24 cellular contexts compared by ENCODE assay signal in genomic region chr14:79325071-79325470, GRCh38.
DNase-seq lines count a peak whose midpoint lies in the region; ATAC-seq, FAIRE-seq and TF ChIP-seq lines count a peak whose summit lies in the region.
"Had no signal": no experiment of that assay in that cellular context is flagged by ENCODE, and none has a peak within 500 bp of the region (broad histone marks: within the 10 kb centered on the region; RNA-seq: fewer than 3 reads in every experiment).

No MANE protein-coding gene starts in this region.

- peaks cover 0 to 4% (median 0%) of the 10 kb centered on the region in 3 donors for H3K4me1 ChIP-seq in pancreas
- H3K4me1 ChIP-seq in foreskin keratinocyte = no peaks in the 10 kb centered on the region
- H3K4me1 ChIP-seq in ascending aorta = no peaks in the 10 kb centered on the region
- H3K4me1 ChIP-seq: esophagus squamous epithelium, psoas muscle, spleen had no signal

- peak; percentile 33 for DNase-seq in DMS 273 (lab: John Stamatoyannopoulos, UW; ENCODE audit: unreplicated experiment)
- no peak for DNase-seq in DMS 273 treated with DMSO at 0.1 percent for 48 hours (lab: John Stamatoyannopoulos, UW)
- peak; percentile 27 for DNase-seq in NCI-H2029 (lab: John Stamatoyannopoulos, UW)
- DNase-seq in astrocyte of the hippocampus (ENCODE audit: low read depth, low spot score) = peak; percentile 31
- DNase-seq in pancreas = peak in 1 of 6 donors; percentile 6
- no peak for DNase-seq in CD1c-positive myeloid dendritic cell (ENCODE audit: extremely low spot score)
- no peak for DNase-seq in foreskin keratinocyte
- DNase-seq in ascending aorta (ENCODE audit: low spot score in 2 of 2) = no peak
- DNase-seq: activated CD4-positive, alpha-beta T cell treated with anti-CD3 and anti-CD28 coated beads, Interleukin-2, amount 50 U/mL, for 4 hours; activated T-cell treated with anti-CD3 and anti-CD28 coated beads, Interleukin-2, amount 50 U/mL, for 4 hours; effector CD8-positive, alpha-beta T cell; esophagus squamous epithelium; H9; head of caudate nucleus; immature natural killer cell; Karpas-422; natural killer cell; NCI-H1436 treated with DMSO at 0.1 percent for 48 hours; psoas muscle; spleen had no signal

- TF ChIP-seq CTCF in pancreas (IDR thresholded peaks at IDR 0.05) = no peak
- no peak for TF ChIP-seq CTCF in foreskin keratinocyte (conservative IDR thresholded peaks at IDR 0.05)
- no peak for TF ChIP-seq CTCF in ascending aorta (IDR thresholded peaks at IDR 0.05)

- intact Hi-C loops in pancreas (cut with DNase I) = no loop called here
- intact Hi-C loops in ascending aorta (cut with DNase I) = no loop called here

- ATAC-seq in pancreas (peak; percentile 77 to 87 (median 84)), foreskin keratinocyte (no peak)
- ATAC-seq: activated T-cell treated with anti-CD3 and anti-CD28 coated beads, Interleukin-2, amount 50 U/mL, for 4 hours; natural killer cell; psoas muscle had no signal

- H3K27ac ChIP-seq in pancreas (no peak overlapping the region), foreskin keratinocyte (no peak overlapping the region), ascending aorta (no peak overlapping the region)
- H3K27ac ChIP-seq: 22Rv1, cardiac muscle cell, esophagus squamous epithelium, psoas muscle, RWPE1, spleen, thoracic aorta had no signal

- WGBS in pancreas, 2 donors = 19 to 38% methylated on average over 2 of the region's 2 CpGs

- no peak for FAIRE-seq in pancreas (lab: Jason Lieb, UNC)

- H3K4me3 ChIP-seq in pancreas (no peak overlapping the region), ascending aorta (no peak overlapping the region)
- H3K4me3 ChIP-seq: cardiac muscle cell, esophagus squamous epithelium, psoas muscle, spleen, thoracic aorta had no signal

- H3K27me3 ChIP-seq in pancreas = no peaks in the 10 kb centered on the region
- no peaks in the 10 kb centered on the region for H3K27me3 ChIP-seq in foreskin keratinocyte
- no peaks in the 10 kb centered on the region for H3K27me3 ChIP-seq in ascending aorta
- H3K27me3 ChIP-seq: cardiac muscle cell, esophagus squamous epithelium, spleen had no signal

- H3K36me3 ChIP-seq in pancreas (no peaks in the 10 kb centered on the region), ascending aorta (no peaks in the 10 kb centered on the region)
- H3K36me3 ChIP-seq: cardiac muscle cell, esophagus squamous epithelium, spleen, thoracic aorta had no signal

- H3K9me3 ChIP-seq in pancreas (no peaks in the 10 kb centered on the region), ascending aorta (no peaks in the 10 kb centered on the region)
- H3K9me3 ChIP-seq: esophagus squamous epithelium, psoas muscle, spleen, thoracic aorta had no signal

Comparison
In these comparisons a context has a peak if more than half of its experiments do, and no peak if none do; other contexts are left out.
1. DNase-seq: peak in DMS 273 (single experiment), NCI-H2029 (single experiment) and astrocyte of the hippocampus (single experiment); none in DMS 273 treated with DMSO at 0.1 percent for 48 hours (single experiment), CD1c-positive myeloid dendritic cell (single experiment), foreskin keratinocyte (0 of 2) and ascending aorta (0 of 2).